In the genomic region with DNA sequence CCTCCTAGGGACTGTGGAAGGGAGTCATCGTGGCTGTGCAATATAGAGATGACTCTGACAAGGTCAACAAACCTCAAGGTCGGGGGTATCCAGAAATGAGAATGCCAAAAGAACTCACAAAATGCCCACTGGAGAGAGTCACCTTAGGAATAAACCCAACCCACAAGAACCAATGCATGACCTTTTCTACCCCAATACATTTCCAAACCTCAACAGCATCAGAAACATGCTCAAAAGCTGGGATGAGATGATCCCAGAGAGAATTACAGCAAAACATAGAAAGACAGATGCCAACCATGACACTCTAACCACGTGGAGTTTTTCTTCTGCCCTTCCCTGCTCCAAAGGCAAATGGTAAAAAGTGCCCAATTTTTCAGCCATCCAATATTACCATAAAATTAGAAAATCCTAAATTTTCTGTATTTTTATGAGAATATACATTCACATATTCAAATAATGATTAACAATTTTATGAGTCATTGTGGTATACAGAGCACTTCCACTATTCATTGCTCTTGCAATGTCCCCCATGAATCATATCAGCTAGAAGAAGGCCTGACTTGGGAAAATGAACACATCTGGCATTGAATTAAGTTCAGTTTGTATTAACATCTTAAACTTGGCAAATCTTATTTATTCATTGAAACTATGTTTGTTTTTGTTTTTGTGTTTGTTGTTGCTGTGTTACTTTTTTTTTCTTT, we compare ENCODE assay signal across 14 cellular contexts.
DNase-seq lines count a peak whose midpoint lies in the region; ATAC-seq lines count a peak whose summit lies in the region.
"Had no signal": no experiment of that assay in that cellular context is flagged by ENCODE, and none has a peak within 500 bp of the region (broad histone marks: within the 10 kb centered on the region; RNA-seq: fewer than 3 reads in every experiment).

No MANE protein-coding gene starts in this region.

- H3K27me3 Mint-ChIP-seq in activated T-cell treated with anti-CD3 and anti-CD28 coated beads, Interleukin-2, amount 50 U/mL, for 24 hours, result peaks cover 25% of the 10 kb centered on the region
- peaks cover 6% of the 10 kb centered on the region for H3K27me3 Mint-ChIP-seq in T-helper 17 cell
- H3K27me3 Mint-ChIP-seq: activated naive CD8-positive, alpha-beta T cell had no signal

- peaks cover 29% of the 10 kb centered on the region for H3F3A ChIP-seq in GM23248 (ENCODE audit: insufficient read depth)

- H3K9me3 ChIP-seq in GM23248 (ENCODE audit: low read depth) (no peaks in the 10 kb centered on the region), T-helper 17 cell (ENCODE audit: control insufficient read depth, low read length, poor library complexity, severe bottlenecking) (no peaks in the 10 kb centered on the region)
- H3K9me3 ChIP-seq: BE2C, uterus had no signal

- peaks cover 21% of the 10 kb centered on the region for H3K4me1 ChIP-seq in GM23248 (ENCODE audit: insufficient read depth)
- H3K4me1 ChIP-seq: BE2C, uterus had no signal

- H3K9me2 ChIP-seq in GM23248 (ENCODE audit: insufficient read depth), result no peaks in the 10 kb centered on the region

- no peak overlapping the region for H2AFZ ChIP-seq in GM23248

- peaks cover 5% of the 10 kb centered on the region for H3K9me3 Mint-ChIP-seq in activated T-cell treated with anti-CD3 and anti-CD28 coated beads, Interleukin-2, amount 50 U/mL, for 24 hours
- H3K9me3 Mint-ChIP-seq: activated CD4-positive, alpha-beta T cell treated with anti-CD3 and anti-CD28 coated beads, Interleukin-2, amount 10 ng/mL, durations not matched to agents 7 days and 5 days had no signal

- H4K20me1 ChIP-seq in GM23248 (ENCODE audit: insufficient read depth), result no peaks in the 10 kb centered on the region

- H3K4me3 Mint-ChIP-seq in activated T-cell treated with anti-CD3 and anti-CD28 coated beads, Interleukin-2, amount 50 U/mL, for 24 hours, result no peak overlapping the region
- no peak overlapping the region for H3K4me3 Mint-ChIP-seq in T-helper 17 cell
- H3K4me3 Mint-ChIP-seq: activated CD4-positive, alpha-beta T cell treated with anti-CD3 and anti-CD28 coated beads, Interleukin-2, amount 10 ng/mL, durations not matched to agents 7 days and 5 days; activated naive CD8-positive, alpha-beta T cell had no signal

- no peak overlapping the region for H3K4me3 ChIP-seq in GM23248
- H3K4me3 ChIP-seq: uterus had no signal

- H3K79me2 ChIP-seq in GM23248 (ENCODE audit: insufficient read depth), result no peaks in the 10 kb centered on the region

- H3K36me3 ChIP-seq in GM23248 (ENCODE audit: low read depth), result no peaks in the 10 kb centered on the region
- H3K36me3 ChIP-seq: BE2C, uterus had no signal

- no peak overlapping the region for H3K27ac Mint-ChIP-seq in activated T-cell treated with anti-CD3 and anti-CD28 coated beads, Interleukin-2, amount 50 U/mL, for 24 hours
- H3K27ac Mint-ChIP-seq in T-helper 17 cell, result no peak overlapping the region
- H3K27ac Mint-ChIP-seq: activated CD4-positive, alpha-beta T cell treated with anti-CD3 and anti-CD28 coated beads, Interleukin-2, amount 10 ng/mL, durations not matched to agents 7 days and 5 days; activated naive CD8-positive, alpha-beta T cell had no signal

- WGBS in GM23248 (ENCODE audit: low coverage in 1 of 2, low lambda C conversion rate in 2 of 2, missing lambda C conversion rate in 2 of 2), 2 experiments, result 80 to 87% methylated on average over 3 of the region's 3 CpGs

- peak overlapping the region; percentile 36 for H3K4me2 ChIP-seq in GM23248 (ENCODE audit: unreplicated experiment)

- peak overlapping the region; percentile 76 for H3K27ac ChIP-seq in GM23248
- H3K27ac ChIP-seq: HL-60, uterus had no signal

- ATAC-seq in T-helper 17 cell, result no peak
- ATAC-seq: Right ventricle myocardium inferior had no signal

- H3K4me1 Mint-ChIP-seq in activated T-cell treated with anti-CD3 and anti-CD28 coated beads, Interleukin-2, amount 50 U/mL, for 24 hours (ENCODE audit: low read depth), result no peaks in the 10 kb centered on the region
- H3K4me1 Mint-ChIP-seq in T-helper 17 cell, result no peaks in the 10 kb centered on the region
- H3K4me1 Mint-ChIP-seq: activated CD4-positive, alpha-beta T cell treated with anti-CD3 and anti-CD28 coated beads, Interleukin-2, amount 10 ng/mL, durations not matched to agents 7 days and 5 days had no signal

- DNase-seq in AG08396 (ENCODE audit: low spot score) (peak; percentile 16), GM23248 (peak; percentile 94), OCI-M1 (lab: John Stamatoyannopoulos, UW) (peak; percentile 12), fibroblast of peridontal ligament (ENCODE audit: extremely low read depth) (peak; percentile 91), T-helper 17 cell (no peak), SKM-1 treated with dmso at 0.1 percent for 144 hours (lab: John Stamatoyannopoulos, UW; ENCODE audit: unreplicated experiment) (no peak), NCI-H2029 (lab: John Stamatoyannopoulos, UW) (no peak)
- no peak for DNase-seq in activated T-cell treated with anti-CD3 and anti-CD28 coated beads, Interleukin-2, amount 50 U/mL, for 24 hours
- DNase-seq: activated CD4-positive, alpha-beta T cell treated with anti-CD3 and anti-CD28 coated beads, Interleukin-2, amount 10 ng/mL, durations not matched to agents 7 days and 5 days; BE2C; uterus had no signal

- in situ Hi-C loops in GM23248 (cut with MboI), result no loop called here

- H3K9ac ChIP-seq in GM23248, result no peak overlapping the region

- H3K27me3 ChIP-seq in GM23248 (replicated peaks; ENCODE audit: insufficient read depth), result no peaks in the 10 kb centered on the region
- H3K27me3 ChIP-seq: BE2C, uterus had no signal

- no peaks in the 10 kb centered on the region for H3K36me3 Mint-ChIP-seq in activated T-cell treated with anti-CD3 and anti-CD28 coated beads, Interleukin-2, amount 50 U/mL, for 24 hours (ENCODE audit: low read depth)
- H3K36me3 Mint-ChIP-seq in T-helper 17 cell (ENCODE audit: low read depth), result no peaks in the 10 kb centered on the region
- H3K36me3 Mint-ChIP-seq: activated naive CD8-positive, alpha-beta T cell had no signal

Comparison
In these comparisons a context has a peak if more than half of its experiments do, and no peak if none do; other contexts are left out.
1. DNase-seq: peak in AG08396 (single experiment), GM23248 (single experiment), OCI-M1 (single experiment) and fibroblast of peridontal ligament (single experiment); none in activated T-cell treated with anti-CD3 and anti-CD28 coated beads, Interleukin-2, amount 50 U/mL, for 24 hours (single experiment), T-helper 17 cell (0 of 3), SKM-1 treated with dmso at 0.1 percent for 144 hours (single experiment) and NCI-H2029 (single experiment).